ENCODE assay signal across 12 cellular contexts in genomic region chr10:97814996-97815395, GRCh38. TPM values are rescaled to one million over a fixed set of nuclear protein-coding genes. Genes with fewer than 3 reads are reported as not detected.
"Had no signal": no experiment of that assay in that cellular context is flagged by ENCODE, and none has a peak within 500 bp of the region (broad histone marks: within the 10 kb centered on the region; RNA-seq: fewer than 3 reads in every experiment).

No MANE protein-coding gene starts in this region.

- H3K27ac Mint-ChIP-seq: GM23338, H9, HFFc6 had no signal

- H3K9ac ChIP-seq: GM23248 had no signal

- H3K27ac ChIP-seq: GM23248 had no signal

- H3K4me2 ChIP-seq: GM23338 had no signal

- H3K9me3 Mint-ChIP-seq: GM23338, H9, HFFc6 had no signal

- DNase-seq: GM23248, GOT3, H7, H9, HCEC 1CT, HFFc6 had no signal

- H3K9me3 ChIP-seq: HAP-1 had no signal

- H2AFZ ChIP-seq: GM23248, GM23338 had no signal

- H3K4me3 ChIP-seq: GM23248, GM23338, HAP-1 had no signal

- FAIRE-seq: H1, H54 had no signal

- H3K36me3 ChIP-seq: HAP-1 had no signal

- H3K4me3 Mint-ChIP-seq: GM23338, H9, HFFc6 had no signal

- ATAC-seq: GM23338, HCT116 had no signal

RNA-seq across cellular contexts. Expression of gene GOLGA7B, which starts 34.6 kb away (rescaled TPM):
- total RNA-seq: GM23248, H7, HFFc6 had no signal
- polyA plus RNA-seq: GM23248 had no signal

RNA-seq across cellular contexts. Expression of gene SFRP5, which starts 43.2 kb away (rescaled TPM):
- total RNA-seq: GM23248, H4, HFFc6 had no signal
- polyA plus RNA-seq: GM23248 had no signal
